Comparison of ENCODE assay signal across 9 cellular contexts in the genomic region with DNA sequence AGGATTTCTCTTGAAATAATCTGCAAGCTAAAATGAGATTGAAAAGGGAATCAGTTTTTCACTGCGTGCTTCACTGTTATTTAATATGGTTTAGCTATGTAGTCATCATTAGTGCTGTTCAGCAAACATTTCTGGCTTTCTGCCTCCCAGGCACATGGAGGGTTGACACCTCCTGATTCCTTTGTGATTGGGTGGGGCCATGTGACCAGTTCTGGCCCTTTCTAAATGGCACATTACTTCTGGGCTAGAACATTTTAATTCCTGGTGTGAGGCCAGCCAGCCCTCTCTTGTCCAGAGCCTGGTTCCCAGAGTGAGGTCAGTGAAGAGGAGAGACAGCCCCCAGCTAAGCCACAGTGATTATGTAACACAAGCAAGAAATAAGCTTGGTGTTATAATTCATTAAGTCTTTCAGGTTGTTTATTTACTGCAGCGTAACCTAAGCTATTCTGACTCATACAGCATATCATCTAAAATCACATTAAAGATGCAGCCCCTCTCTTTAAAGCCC. TPM values are rescaled to one million over a fixed set of nuclear protein-coding genes. Genes with fewer than 3 reads are reported as not detected.
DNase-seq lines count a peak whose midpoint lies in the region; ATAC-seq, FAIRE-seq and TF ChIP-seq lines count a peak whose summit lies in the region.
"Had no signal": no experiment of that assay in that cellular context is flagged by ENCODE, and none has a peak within 500 bp of the region (broad histone marks: within the 10 kb centered on the region; RNA-seq: fewer than 3 reads in every experiment).

No MANE protein-coding gene starts in this region.

- CTCF ChIA-PET in activated CD4-positive, alpha-beta T cell treated with anti-CD3 and anti-CD28 coated beads for 36 hours (lab: Charles Lee): interaction anchor here (0.7 to 1.2 kb wide), 3 partner anchors 16 to 80 kb away, joined by 3 to 5 read pairs (median 4); no protein-coding TSS in a partner anchor

- H4K91ac ChIP-seq in trophoblast cell (ENCODE audit: low read depth, low read length): no peak overlapping the region

- no peak overlapping the region for H3K18ac ChIP-seq in trophoblast cell (ENCODE audit: low read length)

- H3K9me3 Mint-ChIP-seq in activated CD4-positive, alpha-beta T cell treated with anti-CD3 and anti-CD28 coated beads for 36 hours (ENCODE audit: low read depth): no peaks in the 10 kb centered on the region

- WGBS in trophoblast cell (ENCODE audit: extremely low coverage, insufficient coverage, insufficient read length): no CpG with 5 or more reads among the region's 2 CpGs

- H3K27me3 ChIP-seq in SJSA1 (replicated peaks) (no peaks in the 10 kb centered on the region), foreskin keratinocyte (no peaks in the 10 kb centered on the region), trophoblast cell (ENCODE audit: insufficient read depth, low read length) (no peaks in the 10 kb centered on the region)

- H3K4ac ChIP-seq in trophoblast cell (ENCODE audit: low read depth, low read length): no peak overlapping the region

- H3K27ac Mint-ChIP-seq in activated CD4-positive, alpha-beta T cell treated with anti-CD3 and anti-CD28 coated beads for 36 hours: no peak overlapping the region

- no peak overlapping the region for H2AK5ac ChIP-seq in trophoblast cell (ENCODE audit: low read length)

- TF ChIP-seq POLR2A in H54 (IDR thresholded peaks at IDR 0.05; ENCODE audit: low read depth, low read length): no peak

- intact Hi-C loops in activated CD4-positive, alpha-beta T cell treated with anti-CD3 and anti-CD28 coated beads for 36 hours (cut with DNase I, micrococcal nuclease): no loop called here

- no peak overlapping the region for H3K4me3 ChIP-seq in SJSA1
- no peak overlapping the region for H3K4me3 ChIP-seq in trophoblast cell (ENCODE audit: low read depth, low read length)
- H3K4me3 ChIP-seq: GM12878 had no signal

- H4K12ac ChIP-seq in trophoblast cell (ENCODE audit: low read depth, low read length): no peak overlapping the region

- no peaks in the 10 kb centered on the region for H3K9me3 ChIP-seq in SJSA1 (replicated peaks)
- H3K9me3 ChIP-seq in trophoblast cell (ENCODE audit: insufficient read depth, low read depth, low read length): no peaks in the 10 kb centered on the region

- no peak overlapping the region for H2AFZ ChIP-seq in trophoblast cell (ENCODE audit: insufficient read depth, low read length, poor library complexity)

- no peak overlapping the region for H2BK5ac ChIP-seq in trophoblast cell (ENCODE audit: low read depth, low read length, poor library complexity)

- H2BK12ac ChIP-seq in trophoblast cell (ENCODE audit: low read length): no peak overlapping the region

- H3K23ac ChIP-seq in trophoblast cell (ENCODE audit: low read length): no peak overlapping the region

- H3K4me1 ChIP-seq in SJSA1 (replicated peaks) (peaks cover 69% of the 10 kb centered on the region), foreskin keratinocyte (peaks cover 59% of the 10 kb centered on the region), trophoblast cell (ENCODE audit: control insufficient read depth in 1 of 2, insufficient read depth in 2 of 2, low read length in 2 of 2) (peaks cover 28 to 40% of the 10 kb centered on the region in 2 experiments)

- FAIRE-seq in H54 (lab: Jason Lieb, UNC): no peak
- FAIRE-seq: GM12878 had no signal

- ATAC-seq in foreskin keratinocyte: peak; percentile 16
- no peak for ATAC-seq in activated CD4-positive, alpha-beta T cell treated with anti-CD3 and anti-CD28 coated beads for 36 hours
- ATAC-seq: GM12878 had no signal

- H3K9ac ChIP-seq in trophoblast cell (ENCODE audit: low read length): no peak overlapping the region

- peaks cover 6% of the 10 kb centered on the region for H3K4me1 Mint-ChIP-seq in activated CD4-positive, alpha-beta T cell treated with anti-CD3 and anti-CD28 coated beads for 36 hours

- H3K36me3 Mint-ChIP-seq in activated CD4-positive, alpha-beta T cell treated with anti-CD3 and anti-CD28 coated beads for 36 hours (ENCODE audit: low read depth): no peaks in the 10 kb centered on the region

- H3K79me1 ChIP-seq in trophoblast cell (ENCODE audit: low read length): peaks cover 15% of the 10 kb centered on the region

- no peak overlapping the region for H3K4me2 ChIP-seq in trophoblast cell (ENCODE audit: low read length)

- H3K27me3 Mint-ChIP-seq in activated CD4-positive, alpha-beta T cell treated with anti-CD3 and anti-CD28 coated beads for 36 hours: peaks cover 3% of the 10 kb centered on the region

- no peak overlapping the region for H3K4me3 Mint-ChIP-seq in activated CD4-positive, alpha-beta T cell treated with anti-CD3 and anti-CD28 coated beads for 36 hours

- H2BK120ac ChIP-seq in trophoblast cell (ENCODE audit: insufficient read depth, low read length, poor library complexity): no peak overlapping the region

- H3K27ac ChIP-seq in SJSA1 (peak overlapping the region; percentile 38), foreskin keratinocyte (peak overlapping the region; percentile 35), trophoblast cell (ENCODE audit: low read depth, low read length) (peak overlapping the region; percentile 20)

- DNase-seq in Daoy (ENCODE audit: low read depth) (peak; percentile 82), SJSA1 (ENCODE audit: low read depth in 1 of 2, low spot score in 2 of 2) (peak; percentile 70 to 75), foreskin keratinocyte (peak; percentile 63 to 78), trophoblast cell (peak; percentile 73 to 85), NCI-H1436 treated with DMSO at 0.1 percent for 48 hours (lab: John Stamatoyannopoulos, UW) (no peak), SHP77 treated with DMSO at 0.1 percent for 48 hours (lab: John Stamatoyannopoulos, UW) (no peak), H54 (ENCODE audit: insufficient read length, low spot score) (no peak)
- no peak for DNase-seq in activated CD4-positive, alpha-beta T cell treated with anti-CD3 and anti-CD28 coated beads for 36 hours

- no peak overlapping the region for H3K14ac ChIP-seq in trophoblast cell (ENCODE audit: low read length)

- no peak for TF ChIP-seq CTCF in foreskin keratinocyte (conservative IDR thresholded peaks at IDR 0.05)

- H3K79me2 ChIP-seq in trophoblast cell (ENCODE audit: control insufficient read depth, insufficient read depth, low read length, poor library complexity): no peaks in the 10 kb centered on the region

- H4K8ac ChIP-seq in trophoblast cell (ENCODE audit: low read depth, low read length): no peak overlapping the region

- H3K36me3 ChIP-seq in SJSA1 (no peaks in the 10 kb centered on the region), trophoblast cell (ENCODE audit: control insufficient read depth in 1 of 2, insufficient read depth in 2 of 2, low read length in 2 of 2) (no peaks in the 10 kb centered on the region)

- POLR2A ChIA-PET in activated CD4-positive, alpha-beta T cell treated with anti-CD3 and anti-CD28 coated beads for 36 hours (lab: Charles Lee): interaction anchor here (0.7 kb wide), 1 partner anchor 130 kb away, joined by 4 read pairs; no protein-coding TSS in a partner anchor

RNA-seq across cellular contexts. Expression of gene ARSI, which starts 17.4 kb away (rescaled TPM):
- 4.5 and 9.4 TPM in 2 replicates for total RNA-seq in Daoy (2014; rRNA removed; shearing (Covaris generic))
- 0.21 TPM in 1 of 2 replicates, not detected in the other for total RNA-seq in SJSA1 (2014; rRNA removed; shearing (Covaris generic))
- total RNA-seq in foreskin keratinocyte: 4.7 and 5.0 TPM in 2 replicates
- polyA plus RNA-seq in foreskin keratinocyte: 3.5 and 3.7 TPM in 2 replicates
- polyA plus RNA-seq in trophoblast cell (2013): 5.1 and 5.3 TPM in 2 replicates
- not detected for total RNA-seq in activated CD4-positive, alpha-beta T cell treated with anti-CD3 and anti-CD28 coated beads for 36 hours
- total RNA-seq: GM12878 had no signal
- polyA plus RNA-seq: GM12878 had no signal

RNA-seq across cellular contexts. Expression of gene CAMK2A, which starts 30.5 kb away (rescaled TPM):
- total RNA-seq in Daoy (2014; rRNA removed; shearing (Covaris generic)): 0.23 TPM in 1 of 2 replicates, not detected in the other
- total RNA-seq in SJSA1 (2014; rRNA removed; shearing (Covaris generic)): not detected in 2 replicates
- total RNA-seq in foreskin keratinocyte: 0.04 TPM in 1 of 2 replicates, not detected in the other
- 0.01 TPM in 1 of 2 replicates, not detected in the other for polyA plus RNA-seq in foreskin keratinocyte
- polyA plus RNA-seq in trophoblast cell (2013): 0.21 and 0.40 TPM in 2 replicates
- total RNA-seq in activated CD4-positive, alpha-beta T cell treated with anti-CD3 and anti-CD28 coated beads for 36 hours: not detected
- polyA plus RNA-seq: GM12878 had no signal

RNA-seq across cellular contexts. Expression of gene TCOF1, which starts 37.4 kb away (rescaled TPM):
- 84.9 and 90.0 TPM in 2 replicates for total RNA-seq in Daoy (2014; rRNA removed; shearing (Covaris generic))
- total RNA-seq in SJSA1 (2014; rRNA removed; shearing (Covaris generic)): 58.8 and 67.2 TPM in 2 replicates
- 76.4 and 97.3 TPM in 2 replicates for total RNA-seq in foreskin keratinocyte
- 46.1 and 61.7 TPM in 2 replicates for polyA plus RNA-seq in foreskin keratinocyte
- polyA plus RNA-seq in trophoblast cell (2013): 38.5 and 40.8 TPM in 2 replicates
- total RNA-seq in activated CD4-positive, alpha-beta T cell treated with anti-CD3 and anti-CD28 coated beads for 36 hours: 100 to 1,000 TPM; 113 to 145 TPM

Comparison
In these comparisons a context has a peak if more than half of its experiments do, and no peak if none do; other contexts are left out.
1. DNase-seq: peak in Daoy (single experiment), SJSA1 (2 of 2), foreskin keratinocyte (2 of 2) and trophoblast cell (2 of 2); none in NCI-H1436 treated with DMSO at 0.1 percent for 48 hours (single experiment), activated CD4-positive, alpha-beta T cell treated with anti-CD3 and anti-CD28 coated beads for 36 hours (single experiment), SHP77 treated with DMSO at 0.1 percent for 48 hours (single experiment) and H54 (single experiment).
2. Peak in every context shown above with its lines, with median percentiles within 50 percentile points of each other: H3K27ac ChIP-seq.